15 cellular contexts compared by ENCODE assay signal in genomic region chr6:158174514-158174913, GRCh38. TPM values are rescaled to one million over a fixed set of nuclear protein-coding genes. Genes with fewer than 3 reads are reported as not detected.
DNase-seq lines count a peak whose midpoint lies in the region; ATAC-seq and TF ChIP-seq lines count a peak whose summit lies in the region.
"Had no signal": no experiment of that assay in that cellular context is flagged by ENCODE, and none has a peak within 500 bp of the region (broad histone marks: within the 10 kb centered on the region; RNA-seq: fewer than 3 reads in every experiment).

No MANE protein-coding gene starts in this region.

- no peak for TF ChIP-seq CTCF in heart right ventricle (IDR thresholded peaks at IDR 0.05)
- no peak for TF ChIP-seq CTCF in right atrium auricular region (IDR thresholded peaks at IDR 0.05)
- no peak for TF ChIP-seq CTCF in breast epithelium (IDR thresholded peaks at IDR 0.05)
- no peak for TF ChIP-seq CTCF in suprapubic skin (IDR thresholded peaks at IDR 0.05)
- no peak for TF ChIP-seq CTCF in progenitor cell of endocrine pancreas (IDR thresholded peaks at IDR 0.05; ENCODE audit: unreplicated experiment)

- H3K27ac ChIP-seq in heart right ventricle, result peak overlapping the region in 1 of 10 donors; percentile 10
- H3K27ac ChIP-seq in right atrium auricular region, result peak overlapping the region in 1 of 2 donors; percentile 37
- peak overlapping the region; percentile 10 to 38 for H3K27ac ChIP-seq in breast epithelium
- H3K27ac ChIP-seq in aorta (ENCODE audit: low read depth in 1 of 2, low read length in 2 of 2), result no peak overlapping the region
- H3K27ac ChIP-seq in suprapubic skin, result no peak overlapping the region
- H3K27ac ChIP-seq: testis had no signal

- 78 to 92% methylated on average over 2 of the region's 2 CpGs for WGBS in heart right ventricle, 2 donors
- 6 to 7% methylated on average over 2 of the region's 2 CpGs for WGBS in aorta, 2 donors
- 54% methylated on average over 2 of the region's 2 CpGs for WGBS in suprapubic skin

- intact Hi-C loops in heart right ventricle (cut with DNase I), result no loop called here
- intact Hi-C loops in breast epithelium (cut with DNase I; ENCODE audit: low total_unique reads), result no loop called here
- intact Hi-C loops in aorta (cut with DNase I), result no loop called here

- H3K27me3 Mint-ChIP-seq in progenitor cell of endocrine pancreas, result no peaks in the 10 kb centered on the region

- peaks cover 0 to 32% (median 0%) of the 10 kb centered on the region in 9 donors for H3K36me3 ChIP-seq in heart right ventricle
- no peaks in the 10 kb centered on the region for H3K36me3 ChIP-seq in right atrium auricular region
- H3K36me3 ChIP-seq in breast epithelium, result no peaks in the 10 kb centered on the region
- no peaks in the 10 kb centered on the region for H3K36me3 ChIP-seq in aorta (ENCODE audit: control insufficient read depth in 1 of 2, insufficient read depth in 2 of 2, low read length in 1 of 2)
- no peaks in the 10 kb centered on the region for H3K36me3 ChIP-seq in suprapubic skin

- TF ChIP-seq POLR2A in breast epithelium (IDR thresholded peaks at IDR 0.05) (no peak), suprapubic skin (IDR thresholded peaks at IDR 0.05) (no peak)

- H3K27me3 ChIP-seq in heart right ventricle (no peaks in the 10 kb centered on the region), right atrium auricular region (no peaks in the 10 kb centered on the region), breast epithelium (no peaks in the 10 kb centered on the region), aorta (ENCODE audit: control insufficient read depth in 1 of 2, insufficient read depth in 2 of 2, low read length in 1 of 2) (no peaks in the 10 kb centered on the region), suprapubic skin (no peaks in the 10 kb centered on the region)
- H3K27me3 ChIP-seq: testis had no signal

- peaks cover 26% of the 10 kb centered on the region for H3K36me3 Mint-ChIP-seq in progenitor cell of endocrine pancreas (ENCODE audit: insufficient read depth)

- H3K27ac Mint-ChIP-seq in progenitor cell of endocrine pancreas, result no peak overlapping the region

- peaks cover 13% of the 10 kb centered on the region for H3K9me3 Mint-ChIP-seq in progenitor cell of endocrine pancreas (ENCODE audit: low read depth)

- H3K4me3 ChIP-seq in heart right ventricle (no peak overlapping the region), right atrium auricular region (no peak overlapping the region), breast epithelium (no peak overlapping the region), aorta (ENCODE audit: low read length in 2 of 2) (no peak overlapping the region), suprapubic skin (no peak overlapping the region)
- H3K4me3 ChIP-seq: testis had no signal

- H3K4me3 Mint-ChIP-seq in progenitor cell of endocrine pancreas (ENCODE audit: low read depth), result no peak overlapping the region

- no peak for DNase-seq in heart right ventricle
- DNase-seq in right atrium auricular region (ENCODE audit: low spot score), result no peak
- DNase-seq in breast epithelium (ENCODE audit: low spot score in 2 of 2), result peak in 1 of 2 donors; percentile 55
- peak; percentile 97 for DNase-seq in iris pigment epithelial cell (ENCODE audit: low read depth)
- peak in 1 of 2 donors; percentile 56 for DNase-seq in aorta
- DNase-seq in suprapubic skin (ENCODE audit: low spot score in 2 of 2), result no peak
- DNase-seq in progenitor cell of endocrine pancreas (ENCODE audit: low spot score, unreplicated experiment), result no peak
- DNase-seq: AML-193; central memory CD4-positive, alpha-beta T cell; DND-41; NCI-H526; retina; SHP77 treated with DMSO at 0.1 percent for 48 hours; testis had no signal

- H3K4me1 ChIP-seq in heart right ventricle (peaks cover 0 to 22% (median 13%) of the 10 kb centered on the region in 9 donors), right atrium auricular region (peaks cover 0 to 31% of the 10 kb centered on the region in 2 donors), breast epithelium (peaks cover 0 to 3% of the 10 kb centered on the region in 2 donors), aorta (ENCODE audit: control insufficient read depth in 1 of 2, insufficient read depth in 2 of 2, low read length in 2 of 2) (peaks cover 2 to 6% of the 10 kb centered on the region in 2 donors), suprapubic skin (peaks cover 6% of the 10 kb centered on the region)
- H3K4me1 ChIP-seq: testis had no signal

- peaks cover 3% of the 10 kb centered on the region for H3K4me1 Mint-ChIP-seq in progenitor cell of endocrine pancreas (ENCODE audit: low read depth)

- TF ChIP-seq EP300 in suprapubic skin (IDR thresholded peaks at IDR 0.05), result no peak

- H3K9me3 ChIP-seq in heart right ventricle (peaks cover 0 to 9% (median 0%) of the 10 kb centered on the region in 11 donors), right atrium auricular region (no peaks in the 10 kb centered on the region), breast epithelium (no peaks in the 10 kb centered on the region), aorta (ENCODE audit: control insufficient read depth, low read length) (no peaks in the 10 kb centered on the region), suprapubic skin (no peaks in the 10 kb centered on the region)
- H3K9me3 ChIP-seq: testis had no signal

- peak in 5 of 8 donors; percentile 42 to 61 (median 52) for ATAC-seq in heart right ventricle
- ATAC-seq in aorta (ENCODE audit: low FRiP score), result peak; percentile 69
- no peak for ATAC-seq in HG03135 (IDR thresholded peaks at IDR 0.05; ENCODE audit: unreplicated experiment)

RNA-seq across cellular contexts. Expression of gene GTF2H5, which starts 6.4 kb away (rescaled TPM):
- total RNA-seq in heart right ventricle (10 to 100 TPM; 23.1 to 32.1 (median 27.2) TPM), right atrium auricular region (1 to 10 TPM; 3.1 to 4.4 TPM), breast epithelium (1 to 10 TPM; 3.9 to 4.8 (median 4.8) TPM), aorta (10 to 100 TPM; 15.9 to 20.1 TPM), suprapubic skin (1 to 10 TPM; 1.8 to 3.2 (median 2.1) TPM), progenitor cell of endocrine pancreas (24.9 and 26.6 TPM in 2 replicates)
- polyA plus RNA-seq in heart right ventricle (1 to 10 TPM; 2.5 to 6.4 TPM), aorta (1 to 10 TPM; 8.5 to 9.9 TPM)

RNA-seq across cellular contexts. Expression of gene SERAC1, which starts 6.5 kb away (rescaled TPM):
- 1 to 10 TPM; 4.0 to 6.0 (median 4.9) TPM for total RNA-seq in heart right ventricle
- polyA plus RNA-seq in heart right ventricle, result 1 to 10 TPM; 2.0 to 3.0 TPM
- total RNA-seq in right atrium auricular region, result 1 to 10 TPM; 5.0 to 5.8 TPM
- 10 to 100 TPM in 1 of 3 donors, 1 to 10 TPM in 2; 8.5 to 15.7 (median 9.2) TPM for total RNA-seq in breast epithelium
- 10 to 100 TPM; 10.9 to 13.1 TPM for total RNA-seq in aorta
- polyA plus RNA-seq in aorta, result 1 to 10 TPM; 5.6 to 6.4 TPM
- total RNA-seq in suprapubic skin, result 10 to 100 TPM in 1 of 4 donors, 1 to 10 TPM in 3; 7.8 to 11.0 (median 8.7) TPM
- total RNA-seq in progenitor cell of endocrine pancreas, result 20.0 TPM in 2 replicates

Comparison
In these comparisons a context has a peak if more than half of its experiments do, and no peak if none do; other contexts are left out.
1. H3K27ac ChIP-seq: peak in breast epithelium (2 of 2); none in aorta (0 of 2) and suprapubic skin (single experiment).